In genomic region chr22:41403532-41404318, GRCh38 we compare ENCODE assay signal across 8 cellular contexts. TPM values are rescaled to one million over a fixed set of nuclear protein-coding genes. Genes with fewer than 3 reads are reported as not detected.
DNase-seq lines count a peak whose midpoint lies in the region; ATAC-seq and TF ChIP-seq lines count a peak whose summit lies in the region.

No MANE protein-coding gene starts in this region.

- H3K27ac ChIP-seq in BLaER1: no peak overlapping the region
- H3K27ac ChIP-seq in Karpas-422 (ENCODE audit: low read length): no peak overlapping the region
- no peak overlapping the region for H3K27ac ChIP-seq in fibroblast of lung (ENCODE audit: insufficient read depth, low read length)

- H3K4me1 ChIP-seq in BLaER1: peaks cover 59% of the 10 kb centered on the region
- peaks cover 22% of the 10 kb centered on the region for H3K4me1 ChIP-seq in Karpas-422 (ENCODE audit: low read length)
- peaks cover 17% of the 10 kb centered on the region for H3K4me1 ChIP-seq in fibroblast of lung (ENCODE audit: control insufficient read depth, extremely low read depth, insufficient read depth, low read length)

- peak; percentile 94 for DNase-seq in Karpas-422
- peak; percentile 97 for DNase-seq in RPMI8226
- peak; percentile 70 to 87 for DNase-seq in fibroblast of lung (ENCODE audit: low read depth in 2 of 2)
- DNase-seq in nephron progenitor cell: peak; percentile 82
- peak; percentile 51 to 84 (median 76) for DNase-seq in stimulated activated naive CD4-positive, alpha-beta T cell (lab: John Stamatoyannopoulos, UW)

- H3K9ac ChIP-seq in BLaER1: no peak overlapping the region
- no peak overlapping the region for H3K9ac ChIP-seq in Karpas-422 (ENCODE audit: low read length)
- no peak overlapping the region for H3K9ac ChIP-seq in fibroblast of lung (ENCODE audit: insufficient read depth, low read length)

- H3K79me2 ChIP-seq in Karpas-422 (ENCODE audit: low read length): no peaks in the 10 kb centered on the region
- no peaks in the 10 kb centered on the region for H3K79me2 ChIP-seq in fibroblast of lung (ENCODE audit: control insufficient read depth, insufficient read depth, low read length)

- H3K4me3 Mint-ChIP-seq in activated T-helper 17 cell treated with anti-CD3 and anti-CD28 coated beads, Interleukin-2, amount 50 U/mL, for 72 hours: peak overlapping the region; percentile 40
- no peak overlapping the region for H3K4me3 Mint-ChIP-seq in nephron progenitor cell

- H3K9me3 Mint-ChIP-seq in activated T-helper 17 cell treated with anti-CD3 and anti-CD28 coated beads, Interleukin-2, amount 50 U/mL, for 72 hours: no peaks in the 10 kb centered on the region
- H3K9me3 Mint-ChIP-seq in nephron progenitor cell: no peaks in the 10 kb centered on the region

- H3K9me3 ChIP-seq in BLaER1 (no peaks in the 10 kb centered on the region), Karpas-422 (ENCODE audit: low read length) (no peaks in the 10 kb centered on the region), fibroblast of lung (ENCODE audit: control insufficient read depth, insufficient read depth, low read depth, low read length) (no peaks in the 10 kb centered on the region)

- no peaks in the 10 kb centered on the region for H3K36me3 Mint-ChIP-seq in activated T-helper 17 cell treated with anti-CD3 and anti-CD28 coated beads, Interleukin-2, amount 50 U/mL, for 72 hours (ENCODE audit: low read depth)
- H3K36me3 Mint-ChIP-seq in nephron progenitor cell (ENCODE audit: low read depth): peaks cover 9% of the 10 kb centered on the region

- H3K9me2 ChIP-seq in Karpas-422 (replicated peaks; ENCODE audit: insufficient read depth, low read length): no peaks in the 10 kb centered on the region

- H2AFZ ChIP-seq in Karpas-422 (ENCODE audit: low read length): no peak overlapping the region
- peak overlapping the region; percentile 78 for H2AFZ ChIP-seq in fibroblast of lung (ENCODE audit: low read length)

- H3K4me3 ChIP-seq in BLaER1: no peak overlapping the region
- H3K4me3 ChIP-seq in Karpas-422 (ENCODE audit: low read length): no peak overlapping the region
- H3K4me3 ChIP-seq in fibroblast of lung (replicated peaks in 1 of 4; ENCODE audit: control extremely low read depth in 1 of 4, insufficient read depth in 1 of 4, low read depth in 3 of 4, low read length in 4 of 4): no peak overlapping the region

- peaks cover 5% of the 10 kb centered on the region for H3K4me1 Mint-ChIP-seq in activated T-helper 17 cell treated with anti-CD3 and anti-CD28 coated beads, Interleukin-2, amount 50 U/mL, for 72 hours
- H3K4me1 Mint-ChIP-seq in nephron progenitor cell: peaks cover 24% of the 10 kb centered on the region

- no peaks in the 10 kb centered on the region for H3K27me3 Mint-ChIP-seq in activated T-helper 17 cell treated with anti-CD3 and anti-CD28 coated beads, Interleukin-2, amount 50 U/mL, for 72 hours
- no peaks in the 10 kb centered on the region for H3K27me3 Mint-ChIP-seq in nephron progenitor cell (ENCODE audit: low read depth, poor library complexity)

- H3K27me3 ChIP-seq in BLaER1 (no peaks in the 10 kb centered on the region), Karpas-422 (ENCODE audit: low read length) (no peaks in the 10 kb centered on the region), fibroblast of lung (ENCODE audit: control insufficient read depth, insufficient read depth, low read length) (no peaks in the 10 kb centered on the region)

- H3K36me3 ChIP-seq in BLaER1: no peaks in the 10 kb centered on the region
- no peaks in the 10 kb centered on the region for H3K36me3 ChIP-seq in Karpas-422 (ENCODE audit: insufficient read depth, low read length)
- H3K36me3 ChIP-seq in fibroblast of lung (ENCODE audit: control insufficient read depth, insufficient read depth, low read length): no peaks in the 10 kb centered on the region

- H3K4me2 ChIP-seq in BLaER1 (peak overlapping the region; percentile 19; the same call in 1 of the 2 replicates), Karpas-422 (ENCODE audit: low read depth, low read length, poor library complexity, severe bottlenecking) (peak overlapping the region; percentile 30), fibroblast of lung (ENCODE audit: extremely low read depth, insufficient read depth, low read length) (peak overlapping the region; percentile 32)

- peak; percentile 77 for ATAC-seq in GM19351 (IDR thresholded peaks at IDR 0.05; ENCODE audit: unreplicated experiment)
- peak; percentile 99 for ATAC-seq in activated T-helper 17 cell treated with anti-CD3 and anti-CD28 coated beads, Interleukin-2, amount 50 U/mL, for 72 hours (replicated peaks)

- TF ChIP-seq CTCF in fibroblast of lung (conservative IDR thresholded peaks at IDR 0.05 in 1 of 2, IDR thresholded peaks at IDR 0.05 in 1 of 2; ENCODE audit: low read depth in 1 of 2, low read length in 2 of 2) (peak; percentile 95 to 96), nephron progenitor cell (IDR thresholded peaks at IDR 0.05) (peak; percentile 94)

- H3K27ac Mint-ChIP-seq in activated T-helper 17 cell treated with anti-CD3 and anti-CD28 coated beads, Interleukin-2, amount 50 U/mL, for 72 hours: peak overlapping the region; percentile 57
- peak overlapping the region; percentile 21 for H3K27ac Mint-ChIP-seq in nephron progenitor cell

- no peaks in the 10 kb centered on the region for H4K20me1 ChIP-seq in BLaER1
- no peaks in the 10 kb centered on the region for H4K20me1 ChIP-seq in Karpas-422 (ENCODE audit: insufficient read depth, low read depth, low read length)
- no peaks in the 10 kb centered on the region for H4K20me1 ChIP-seq in fibroblast of lung (ENCODE audit: control insufficient read depth, extremely low read depth, insufficient read depth, low read length)

RNA-seq across cellular contexts. Expression of gene TEF, which starts 22.0 kb away (rescaled TPM):
- total RNA-seq in Karpas-422 (2014; rRNA removed; shearing (Covaris generic); ENCODE audit: low replicate concordance): 4.4 and 6.8 TPM in 2 replicates
- total RNA-seq in activated T-helper 17 cell treated with anti-CD3 and anti-CD28 coated beads, Interleukin-2, amount 50 U/mL, for 72 hours: 1 to 10 TPM; 2.4 to 4.0 TPM
- 14.9 and 22.5 TPM in 2 replicates for total RNA-seq in fibroblast of lung
- 8.2 and 9.0 TPM in 2 replicates for polyA plus RNA-seq in fibroblast of lung
- polyA plus RNA-seq in fibroblast of lung (2012): 8.0 and 9.7 TPM in 2 replicates
- 82.9 and 121 TPM in 2 replicates for polyA minus RNA-seq in fibroblast of lung (ENCODE audit: low replicate concordance)

RNA-seq across cellular contexts. Expression of gene TOB2, which starts 42.9 kb away (rescaled TPM):
- total RNA-seq in Karpas-422 (2014; rRNA removed; shearing (Covaris generic); ENCODE audit: low replicate concordance): 43.7 and 46.8 TPM in 2 replicates
- total RNA-seq in activated T-helper 17 cell treated with anti-CD3 and anti-CD28 coated beads, Interleukin-2, amount 50 U/mL, for 72 hours: 10 to 100 TPM; 38.5 to 40.8 TPM
- total RNA-seq in fibroblast of lung: 19.5 and 20.6 TPM in 2 replicates
- polyA plus RNA-seq in fibroblast of lung: 19.5 and 20.9 TPM in 2 replicates
- 25.6 and 32.7 TPM in 2 replicates for polyA plus RNA-seq in fibroblast of lung (2012)
- 71.1 and 71.9 TPM in 2 replicates for polyA minus RNA-seq in fibroblast of lung (ENCODE audit: low replicate concordance)
